9 cellular contexts compared by ENCODE assay signal in genomic region chr2:62038980-62039771, GRCh38.
A peak's percentile ranks its signal among the peaks of the same experiment; 100 is the strongest.
DNase-seq lines count a peak whose midpoint lies in the region; FAIRE-seq and TF ChIP-seq lines count a peak whose summit lies in the region.
"Had no signal": no experiment of that assay in that cellular context is flagged by ENCODE, and none has a peak within 500 bp of the region (broad histone marks: within the 10 kb centered on the region; RNA-seq: fewer than 3 reads in every experiment).

No MANE protein-coding gene starts in this region.

- H3K4me3 ChIP-seq in GM23248 (no peak overlapping the region), small intestine (ENCODE audit: low read depth in 1 of 2, low read length in 2 of 2) (no peak overlapping the region)
- H3K4me3 ChIP-seq: right lobe of liver had no signal

- H3K79me2 ChIP-seq in GM23248 (ENCODE audit: insufficient read depth), result no peaks in the 10 kb centered on the region

- H2AFZ ChIP-seq in GM23248, result no peak overlapping the region

- peak overlapping the region; percentile 5 for H3K4me2 ChIP-seq in GM23248 (ENCODE audit: unreplicated experiment)

- intact Hi-C loops in activated CD4-positive, alpha-beta T cell treated with anti-CD3 and anti-CD28 coated beads, Interleukin-2, amount 10 ng/mL, durations not matched to agents 24 days and 14 days (cut with micrococcal nuclease), result no loop called here

- peaks cover 11% of the 10 kb centered on the region for H3K4me1 Mint-ChIP-seq in activated CD4-positive, alpha-beta T cell treated with anti-CD3 and anti-CD28 coated beads, Interleukin-2, amount 10 ng/mL, durations not matched to agents 24 days and 14 days
- peaks cover 18% of the 10 kb centered on the region for H3K4me1 Mint-ChIP-seq in mesothelial cell of epicardium

- H3K9me2 ChIP-seq in GM23248 (ENCODE audit: insufficient read depth), result no peaks in the 10 kb centered on the region

- TF ChIP-seq CTCF in mesothelial cell of epicardium (IDR thresholded peaks at IDR 0.05; ENCODE audit: unreplicated experiment), result no peak

- no peaks in the 10 kb centered on the region for H3K9me3 Mint-ChIP-seq in activated CD4-positive, alpha-beta T cell treated with anti-CD3 and anti-CD28 coated beads, Interleukin-2, amount 10 ng/mL, durations not matched to agents 24 days and 14 days
- H3K9me3 Mint-ChIP-seq in mesothelial cell of epicardium, result no peaks in the 10 kb centered on the region

- H3K27me3 ChIP-seq in GM23248 (replicated peaks; ENCODE audit: insufficient read depth) (no peaks in the 10 kb centered on the region), small intestine (ENCODE audit: control insufficient read depth in 2 of 2, insufficient read depth in 2 of 2, low read length in 2 of 2) (no peaks in the 10 kb centered on the region)
- H3K27me3 ChIP-seq: right lobe of liver had no signal

- no peak overlapping the region for H3K9ac ChIP-seq in GM23248

- H3F3A ChIP-seq in GM23248 (ENCODE audit: insufficient read depth), result peaks cover 10% of the 10 kb centered on the region

- no peaks in the 10 kb centered on the region for H4K20me1 ChIP-seq in GM23248 (ENCODE audit: insufficient read depth)

- no peaks in the 10 kb centered on the region for H3K36me3 Mint-ChIP-seq in activated CD4-positive, alpha-beta T cell treated with anti-CD3 and anti-CD28 coated beads, Interleukin-2, amount 10 ng/mL, durations not matched to agents 24 days and 14 days (ENCODE audit: low read depth)
- no peaks in the 10 kb centered on the region for H3K36me3 Mint-ChIP-seq in mesothelial cell of epicardium

- H3K27ac ChIP-seq in GM23248 (no peak overlapping the region), KOPT-K1 (ENCODE audit: low read depth, low read length, poor library complexity, severe bottlenecking) (peak overlapping the region; percentile 44), small intestine (ENCODE audit: low read depth in 1 of 2, low read length in 1 of 2) (no peak overlapping the region)
- H3K27ac ChIP-seq: right lobe of liver had no signal

- no peak for FAIRE-seq in small intestine (lab: Jason Lieb, UNC)

- no peak overlapping the region for H3K4me3 Mint-ChIP-seq in activated CD4-positive, alpha-beta T cell treated with anti-CD3 and anti-CD28 coated beads, Interleukin-2, amount 10 ng/mL, durations not matched to agents 24 days and 14 days
- no peak overlapping the region for H3K4me3 Mint-ChIP-seq in mesothelial cell of epicardium

- no peaks in the 10 kb centered on the region for H3K27me3 Mint-ChIP-seq in activated CD4-positive, alpha-beta T cell treated with anti-CD3 and anti-CD28 coated beads, Interleukin-2, amount 10 ng/mL, durations not matched to agents 24 days and 14 days
- H3K27me3 Mint-ChIP-seq in mesothelial cell of epicardium (ENCODE audit: low read depth), result no peaks in the 10 kb centered on the region

- in situ Hi-C loops in GM23248 (cut with MboI), result no loop called here

- H3K36me3 ChIP-seq in GM23248 (ENCODE audit: low read depth) (no peaks in the 10 kb centered on the region), KOPT-K1 (ENCODE audit: insufficient read depth, low read length) (no peaks in the 10 kb centered on the region), small intestine (ENCODE audit: control insufficient read depth in 2 of 2, insufficient read depth in 2 of 2, low read length in 2 of 2) (no peaks in the 10 kb centered on the region)
- H3K36me3 ChIP-seq: right lobe of liver had no signal

- WGBS in GM23248 (ENCODE audit: low coverage in 1 of 2, low lambda C conversion rate in 2 of 2, missing lambda C conversion rate in 2 of 2), 2 experiments, result 79 to 91% methylated on average over 3 of the region's 3 CpGs
- 77 to 93% (median 81%) methylated on average over 3 of the region's 3 CpGs for WGBS in small intestine, 3 donors

- no peak overlapping the region for H3K27ac Mint-ChIP-seq in activated CD4-positive, alpha-beta T cell treated with anti-CD3 and anti-CD28 coated beads, Interleukin-2, amount 10 ng/mL, durations not matched to agents 24 days and 14 days
- H3K27ac Mint-ChIP-seq in mesothelial cell of epicardium, result no peak overlapping the region

- DNase-seq in activated CD4-positive, alpha-beta T cell treated with anti-CD3 and anti-CD28 coated beads, Interleukin-2, amount 10 ng/mL, durations not matched to agents 24 days and 14 days, result peak; percentile 68
- no peak for DNase-seq in activated CD4-positive, alpha-beta T cell treated with anti-CD3 and anti-CD28 coated beads for 1 hour
- DNase-seq in GM23248 (peak; percentile 50), amniotic epithelial cell (ENCODE audit: low read depth) (peak; percentile 92), small intestine (peak; percentile 17), mesothelial cell of epicardium (ENCODE audit: low spot score in 2 of 2, unreplicated experiment in 2 of 2) (no peak), NCI-H1092 (lab: John Stamatoyannopoulos, UW) (no peak)
- DNase-seq: right lobe of liver had no signal

- H3K9me3 ChIP-seq in GM23248 (ENCODE audit: low read depth), result no peaks in the 10 kb centered on the region
- H3K9me3 ChIP-seq in KOPT-K1 (ENCODE audit: insufficient read depth, low read length, poor library complexity, severe bottlenecking), result peaks cover 21% of the 10 kb centered on the region
- no peaks in the 10 kb centered on the region for H3K9me3 ChIP-seq in small intestine (ENCODE audit: control insufficient read depth, low read depth)
- H3K9me3 ChIP-seq: right lobe of liver had no signal

- H3K4me1 ChIP-seq in GM23248 (ENCODE audit: insufficient read depth) (peaks cover 11% of the 10 kb centered on the region), small intestine (ENCODE audit: control insufficient read depth in 2 of 2, insufficient read depth in 1 of 2, low read depth in 1 of 2, low read length in 1 of 2) (peaks cover 0 to 2% of the 10 kb centered on the region in 2 donors)
- H3K4me1 ChIP-seq: right lobe of liver had no signal

Comparison
In these comparisons a context has a peak if more than half of its experiments do, and no peak if none do; other contexts are left out.
1. DNase-seq: peak in activated CD4-positive, alpha-beta T cell treated with anti-CD3 and anti-CD28 coated beads, Interleukin-2, amount 10 ng/mL, durations not matched to agents 24 days and 14 days (single experiment), GM23248 (single experiment), amniotic epithelial cell (single experiment) and small intestine (single experiment); none in activated CD4-positive, alpha-beta T cell treated with anti-CD3 and anti-CD28 coated beads for 1 hour (single experiment), mesothelial cell of epicardium (0 of 2) and NCI-H1092 (single experiment).